Comparison of ENCODE assay signal across 8 cellular contexts in the genomic region with DNA sequence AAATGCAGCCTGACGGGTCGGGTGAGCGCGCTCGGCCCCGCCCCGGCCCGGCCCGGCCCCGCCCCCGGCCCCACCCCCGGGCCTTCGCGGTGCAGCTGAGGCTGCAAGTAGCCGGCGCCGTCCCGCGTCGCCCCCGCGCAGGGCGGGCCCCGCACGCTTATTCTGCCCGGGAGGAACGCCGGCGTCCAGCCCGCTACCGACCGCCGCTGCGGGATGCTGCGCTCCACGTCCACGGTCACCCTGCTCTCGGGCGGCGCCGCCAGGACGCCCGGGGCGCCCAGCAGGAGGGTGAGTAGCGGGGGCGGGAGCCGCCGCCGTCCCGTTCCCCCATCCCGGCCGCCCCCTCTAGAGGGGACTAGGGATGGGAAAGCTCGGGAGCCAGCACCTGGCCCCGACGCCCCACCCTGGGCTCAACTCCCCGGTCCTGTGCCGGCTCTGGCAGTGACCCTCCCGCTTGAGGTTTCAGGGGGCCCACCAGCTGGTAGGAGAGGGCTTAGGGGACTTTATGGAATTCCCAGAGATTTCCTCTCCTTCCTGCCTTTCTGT. TPM values are rescaled to one million over a fixed set of nuclear protein-coding genes. Genes with fewer than 3 reads are reported as not detected.
A peak's percentile ranks its signal among the peaks of the same experiment; 100 is the strongest.
DNase-seq lines count a peak whose midpoint lies in the region; ATAC-seq, FAIRE-seq and TF ChIP-seq lines count a peak whose summit lies in the region.

A gene with protein sequence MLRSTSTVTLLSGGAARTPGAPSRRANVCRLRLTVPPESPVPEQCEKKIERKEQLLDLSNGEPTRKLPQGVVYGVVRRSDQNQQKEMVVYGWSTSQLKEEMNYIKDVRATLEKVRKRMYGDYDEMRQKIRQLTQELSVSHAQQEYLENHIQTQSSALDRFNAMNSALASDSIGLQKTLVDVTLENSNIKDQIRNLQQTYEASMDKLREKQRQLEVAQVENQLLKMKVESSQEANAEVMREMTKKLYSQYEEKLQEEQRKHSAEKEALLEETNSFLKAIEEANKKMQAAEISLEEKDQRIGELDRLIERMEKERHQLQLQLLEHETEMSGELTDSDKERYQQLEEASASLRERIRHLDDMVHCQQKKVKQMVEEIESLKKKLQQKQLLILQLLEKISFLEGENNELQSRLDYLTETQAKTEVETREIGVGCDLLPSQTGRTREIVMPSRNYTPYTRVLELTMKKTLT (plus strand): TSS at position 83 of the 546 bp plus-strand sequence. CDS start 131 bp downstream, at position 214.

- no peaks in the 10 kb centered on the region for H3K27me3 ChIP-seq in Karpas-422 (ENCODE audit: low read length)

- TF ChIP-seq CTCF in chondrocyte (IDR thresholded peaks at IDR 0.05) = no peak

- H3K9ac ChIP-seq in Karpas-422 (ENCODE audit: low read length) = no peak within 1 kb of the TSS

- ATAC-seq in left lobe of liver (peak; percentile 94), GM18498 (IDR thresholded peaks at IDR 0.05; ENCODE audit: unreplicated experiment) (no peak)

- no peaks in the 10 kb centered on the region for H3K36me3 ChIP-seq in Karpas-422 (ENCODE audit: insufficient read depth, low read length)

- no peaks in the 10 kb centered on the region for H3K9me2 ChIP-seq in Karpas-422 (replicated peaks; ENCODE audit: insufficient read depth, low read length)

- no peaks in the 10 kb centered on the region for H3K79me2 ChIP-seq in Karpas-422 (ENCODE audit: low read length)

- H3K9me3 Mint-ChIP-seq in chondrocyte (ENCODE audit: low read depth) = no peaks in the 10 kb centered on the region

- H3K4me1 Mint-ChIP-seq in chondrocyte (ENCODE audit: low read depth) = peaks cover 31% of the 10 kb centered on the region

- no peak within 1 kb of the TSS for H3K4me3 ChIP-seq in Karpas-422 (ENCODE audit: low read length)

- TF ChIP-seq POLR2A in H54 (IDR thresholded peaks at IDR 0.05; ENCODE audit: low read depth, low read length) = no peak

- no peaks in the 10 kb centered on the region for H3K36me3 Mint-ChIP-seq in chondrocyte (ENCODE audit: low read depth)

- H3K9me3 ChIP-seq in Karpas-422 (ENCODE audit: low read length) = no peaks in the 10 kb centered on the region

- H3K4me2 ChIP-seq in Karpas-422 (ENCODE audit: low read depth, low read length, poor library complexity, severe bottlenecking) = no peak within 1 kb of the TSS

- no peak within 1 kb of the TSS for H3K27ac Mint-ChIP-seq in chondrocyte (ENCODE audit: unreplicated experiment)

- no peaks in the 10 kb centered on the region for H3K4me1 ChIP-seq in Karpas-422 (ENCODE audit: low read length)

- DNase-seq in H54 (ENCODE audit: insufficient read length, low spot score) (peak; percentile 50), UCSD-AML1 (lab: John Stamatoyannopoulos, UW; ENCODE audit: unreplicated experiment) (peak; percentile 50), chondrocyte (ENCODE audit: low spot score) (no peak), left lobe of liver (ENCODE audit: low spot score) (peak; percentile 64), SHP77 (lab: John Stamatoyannopoulos, UW) (no peak), Karpas-422 (no peak)
- DNase-seq in stimulated activated CD4-positive, alpha-beta T cell treated with anti-CD3 and anti-CD28 coated beads, Interleukin-4, amount 100 ng/mL, for 1 hour = peak; percentile 57

- no peak for FAIRE-seq in H54 (lab: Jason Lieb, UNC)

- H3K27me3 Mint-ChIP-seq in chondrocyte (ENCODE audit: low read depth) = no peaks in the 10 kb centered on the region

- H3K4me3 Mint-ChIP-seq in chondrocyte (ENCODE audit: unreplicated experiment) = peak within 1 kb of the TSS; percentile 58

- H4K20me1 ChIP-seq in Karpas-422 (ENCODE audit: insufficient read depth, low read depth, low read length) = no peaks in the 10 kb centered on the region

- H2AFZ ChIP-seq in Karpas-422 (ENCODE audit: low read length) = no peak within 1 kb of the TSS

- no peak within 1 kb of the TSS for H3K27ac ChIP-seq in Karpas-422 (ENCODE audit: low read length)

RNA-seq across cellular contexts. Expression of the gene that starts here (rescaled TPM):
- 0.17 to 1.9 TPM in 2 of 3 replicates, not detected in the other for total RNA-seq in chondrocyte
- total RNA-seq in left lobe of liver = 0.58 TPM
- total RNA-seq in Karpas-422 (2014; rRNA removed; shearing (Covaris generic); ENCODE audit: low replicate concordance) = not detected in 2 replicates

Comparison
In these comparisons a context has a peak if more than half of its experiments do, and no peak if none do; other contexts are left out.
1. Peak in DNase-seq and ATAC-seq in left lobe of liver; RNA of the gene not detected or under 1 TPM.
2. DNase-seq: peak in H54 (single experiment), UCSD-AML1 (single experiment) and stimulated activated CD4-positive, alpha-beta T cell treated with anti-CD3 and anti-CD28 coated beads, Interleukin-4, amount 100 ng/mL, for 1 hour (single experiment); none in chondrocyte (single experiment), SHP77 (0 of 2) and Karpas-422 (single experiment).